In the genomic region with DNA sequence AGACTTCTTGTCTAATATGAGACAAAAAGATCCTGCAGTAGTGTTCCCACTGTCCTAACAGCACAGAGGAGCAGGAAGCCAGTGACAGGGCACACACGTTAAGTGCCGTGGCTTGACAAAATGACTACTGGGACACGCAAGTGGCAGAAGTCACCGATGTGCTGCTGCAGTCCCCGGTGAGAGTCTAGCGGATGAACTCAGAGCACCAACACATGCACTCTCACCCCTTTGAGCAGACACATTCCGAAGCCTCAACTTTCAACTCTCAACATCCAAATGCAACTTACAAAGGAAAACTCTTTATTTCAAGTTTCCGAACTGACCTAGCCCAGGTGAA, we compare ENCODE assay signal across 9 cellular contexts. TPM values are rescaled to one million over a fixed set of nuclear protein-coding genes. Genes with fewer than 3 reads are reported as not detected.
DNase-seq lines count a peak whose midpoint lies in the region; TF ChIP-seq lines count a peak whose summit lies in the region.
"Had no signal": no experiment of that assay in that cellular context is flagged by ENCODE, and none has a peak within 500 bp of the region (broad histone marks: within the 10 kb centered on the region; RNA-seq: fewer than 3 reads in every experiment).

No MANE protein-coding gene starts in this region.

- H3K36me3 ChIP-seq in CD8-positive, alpha-beta memory T cell (ENCODE audit: insufficient read depth, low read length) = no peaks in the 10 kb centered on the region
- H3K36me3 ChIP-seq in transverse colon = no peaks in the 10 kb centered on the region

- CTCF ChIA-PET in CD8-positive, alpha-beta memory T cell (lab: Charles Lee) = interaction anchor here (1.2 to 1.4 kb wide), 2 partner anchors 10 to 60 kb away, joined by 3 read pairs; no protein-coding TSS in a partner anchor

- no peak for TF ChIP-seq EP300 in transverse colon (IDR thresholded peaks at IDR 0.05; ENCODE audit: low read depth)

- H3K27me3 Mint-ChIP-seq in CD8-positive, alpha-beta memory T cell = peaks cover 22 to 69% of the 10 kb centered on the region in 2 donors

- H3K27ac ChIP-seq in CD8-positive, alpha-beta memory T cell (ENCODE audit: low read depth, low read length) = no peak overlapping the region
- peak overlapping the region; percentile 87 to 89 (median 89) for H3K27ac ChIP-seq in transverse colon

- TF ChIP-seq POLR2A in transverse colon (IDR thresholded peaks at IDR 0.05) = no peak

- peaks cover 14 to 17% (median 17%) of the 10 kb centered on the region in 3 donors for H3K4me1 Mint-ChIP-seq in CD8-positive, alpha-beta memory T cell

- 8% methylated on average over 8 of the region's 8 CpGs; no CpG with 5 or more reads in 1 of the 2 donors for WGBS in transverse colon (ENCODE audit: low coverage in 1 of 2), 2 donors

- no peaks in the 10 kb centered on the region for H3K9me3 Mint-ChIP-seq in CD8-positive, alpha-beta memory T cell
- H3K9me3 Mint-ChIP-seq: dendritic cell treated with granulocyte-macrophage colony-stimulating factor and Interleukin-4, amounts not matched to agents 40 ng/mL and 50 ng/mL, for 4 days had no signal

- peak overlapping the region in 6 of 7 donors; percentile 62 to 83 (median 72) for H3K4me3 Mint-ChIP-seq in CD8-positive, alpha-beta memory T cell

- no peaks in the 10 kb centered on the region for H3K36me3 Mint-ChIP-seq in CD8-positive, alpha-beta memory T cell

- POLR2A ChIA-PET in CD8-positive, alpha-beta memory T cell (lab: Charles Lee) = no interaction called here

- in situ Hi-C loops in transverse colon (cut with MboI; ENCODE audit: low pct_ligation_motif_present in 1 of 4, low pct_unique_long_range_greater_than_20kb in 1 of 4, low sequenced_read_pairs in 3 of 4) = no loop called here

- peak overlapping the region in 1 of 8 donors; percentile 15 for H3K27ac Mint-ChIP-seq in CD8-positive, alpha-beta memory T cell
- H3K27ac Mint-ChIP-seq: dendritic cell treated with granulocyte-macrophage colony-stimulating factor and Interleukin-4, amounts not matched to agents 40 ng/mL and 50 ng/mL, for 4 days had no signal

- TF ChIP-seq CTCF in transverse colon (IDR thresholded peaks at IDR 0.05) = no peak

- peaks cover 20% of the 10 kb centered on the region for H3K27me3 ChIP-seq in CD8-positive, alpha-beta memory T cell (ENCODE audit: insufficient read depth, low read length, poor library complexity, severe bottlenecking)
- H3K27me3 ChIP-seq in transverse colon = peaks cover 26% of the 10 kb centered on the region

- H3K9me3 ChIP-seq in CD8-positive, alpha-beta memory T cell (ENCODE audit: low read length) = no peaks in the 10 kb centered on the region
- no peaks in the 10 kb centered on the region for H3K9me3 ChIP-seq in transverse colon

- intact Hi-C loops in transverse colon (cut with DNase I; ENCODE audit: low total_unique reads) = loop anchor here (5.0 to 10.0 kb wide), 3 partner anchors 51 to 1886 kb away; no protein-coding TSS in a partner anchor

- H3K4me1 ChIP-seq in CD8-positive, alpha-beta memory T cell (ENCODE audit: insufficient read depth, low read length) = no peaks in the 10 kb centered on the region
- H3K4me1 ChIP-seq in transverse colon = peaks cover 3 to 13% (median 9%) of the 10 kb centered on the region in 4 donors

- H3K4me3 ChIP-seq in CD8-positive, alpha-beta memory T cell (ENCODE audit: low read length) = no peak overlapping the region
- peak overlapping the region; percentile 42 to 66 (median 56) for H3K4me3 ChIP-seq in transverse colon

- no peak for DNase-seq in CD8-positive, alpha-beta memory T cell
- DNase-seq in NCI-H2029 treated with DMSO at 0.1 percent for 48 hours (lab: John Stamatoyannopoulos, UW) = peak; percentile 51
- DNase-seq in dermis blood vessel endothelial cell = peak; percentile 52
- DNase-seq in lung microvascular endothelial cell (ENCODE audit: low read depth in 2 of 2) = peak; percentile 51 to 69
- DNase-seq in transverse colon = peak; percentile 9
- no peak for DNase-seq in NCI-H524 treated with DMSO at 0.1 percent for 48 hours (lab: John Stamatoyannopoulos, UW)
- no peak for DNase-seq in ureter (ENCODE audit: low spot score)
- no peak for DNase-seq in NOMO-1 treated with dmso at 0.1 percent for 144 hours (lab: John Stamatoyannopoulos, UW; ENCODE audit: unreplicated experiment)

RNA-seq across cellular contexts. Expression of a gene that starts 0.9 kb away (rescaled TPM):
- not detected for total RNA-seq in CD8-positive, alpha-beta memory T cell
- not detected for polyA plus RNA-seq in CD8-positive, alpha-beta memory T cell
- total RNA-seq in dermis blood vessel endothelial cell = 661 and 842 TPM in 2 replicates
- total RNA-seq in lung microvascular endothelial cell = 456 and 465 TPM in 2 replicates
- total RNA-seq in transverse colon = 10 to 100 TPM; 27.3 to 54.9 (median 40.1) TPM
- 54.7 TPM for total RNA-seq in ureter

Comparison
In these comparisons a context has a peak if more than half of its experiments do, and no peak if none do; other contexts are left out.
1. DNase-seq: peak in NCI-H2029 treated with DMSO at 0.1 percent for 48 hours (single experiment), dermis blood vessel endothelial cell (single experiment), lung microvascular endothelial cell (2 of 2) and transverse colon (single experiment); none in CD8-positive, alpha-beta memory T cell (0 of 5), NCI-H524 treated with DMSO at 0.1 percent for 48 hours (single experiment), ureter (single experiment) and NOMO-1 treated with dmso at 0.1 percent for 144 hours (single experiment).
2. RNA of a gene that starts 0.9 kb away (total RNA-seq): 661 to 842 TPM in dermis blood vessel endothelial cell, 456 to 465 TPM in lung microvascular endothelial cell, 54.7 TPM in ureter (single experiment) and 27.3 to 54.9 TPM in transverse colon; not detected in CD8-positive, alpha-beta memory T cell; every median in the first group is over 10 times any median in the second.